In the genomic region with DNA sequence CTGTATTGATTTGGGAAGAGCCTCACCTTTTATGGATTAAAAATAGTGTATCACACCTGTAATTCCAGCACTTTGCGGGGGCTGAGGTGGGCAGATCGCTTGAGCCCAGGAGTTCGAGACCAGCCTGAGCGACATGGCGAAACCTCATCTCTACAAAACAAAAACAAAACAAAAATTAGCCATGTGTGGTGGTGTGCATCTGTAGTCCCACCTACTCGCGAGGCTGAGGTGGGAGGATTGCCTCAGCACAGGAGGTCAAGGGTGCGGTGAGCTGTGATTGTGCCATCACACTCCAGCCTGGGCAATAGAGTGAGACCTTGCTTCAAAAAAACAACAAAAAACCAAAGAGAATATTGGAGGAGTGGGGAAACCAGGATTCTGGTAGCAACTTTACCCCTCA, we compare ENCODE assay signal across 33 cellular contexts.
"Had no signal": no experiment of that assay in that cellular context is flagged by ENCODE, and none has a peak within 500 bp of the region (broad histone marks: within the 10 kb centered on the region; RNA-seq: fewer than 3 reads in every experiment).

No MANE protein-coding gene starts in this region.

- H3K9me3 ChIP-seq: adrenal gland, ascending aorta, body of pancreas, breast epithelium had no signal

- FAIRE-seq: astrocyte had no signal

- DNase-seq: activated effector memory CD4-positive, alpha-beta T cell treated with anti-CD3 and anti-CD28 coated beads, Interleukin-2, amount 50 U/mL, for 16 hours; activated effector memory CD4-positive, alpha-beta T cell treated with Interleukin-2 at 50 U/mL for 16 hours; activated gamma-delta T cell; activated gamma-delta T cell treated with Interleukin-2 at 50 U/mL for 16 hours; activated naive CD4-positive, alpha-beta T cell; activated naive CD4-positive, alpha-beta T cell treated with anti-CD3 and anti-CD28 coated beads for 36 hours; activated naive CD4-positive, alpha-beta T cell treated with anti-CD3 and anti-CD28 coated beads, Interleukin-2, amount 10 ng/mL, durations not matched to agents 7 days and 5 days; activated naive CD4-positive, alpha-beta T cell treated with anti-CD3 and anti-CD28 coated beads, Interleukin-2, amount 50 U/mL, for 16 hours; activated naive CD4-positive, alpha-beta T cell treated with Interleukin-2 at 50 U/mL for 16 hours; activated naive CD8-positive, alpha-beta T cell treated with anti-CD3 and anti-CD28 coated beads for 36 hours; activated naive CD8-positive, alpha-beta T cell treated with anti-CD3 and anti-CD28 coated beads, Interleukin-2, amount 10 ng/mL, durations not matched to agents 7 days and 5 days; activated naive CD8-positive, alpha-beta T cell treated with anti-CD3 and anti-CD28 coated beads, Interleukin-2, amount 50 U/mL, for 24 hours; activated T-cell treated with anti-CD3 and anti-CD28 coated beads, Interleukin-2, amount 50 U/mL, for 1 hour; activated T-cell treated with anti-CD3 and anti-CD28 coated beads, Interleukin-2, amount 50 U/mL, for 24 hours; activated T-cell treated with anti-CD3 and anti-CD28 coated beads, Interleukin-2, amount 50 U/mL, for 4 hours; activated T-cell treated with anti-CD3 and anti-CD28 coated beads, Interleukin-2, amount 50 U/mL, for 48 hours; activated T-cell treated with anti-CD3 and anti-CD28 coated beads, Interleukin-2, amount 50 U/mL, for 72 hours; adrenal gland; amniotic stem cell; amygdala; anterior cingulate cortex; aorta; body of pancreas; brain microvascular endothelial cell; caudate nucleus; central memory CD4-positive, alpha-beta T cell; cerebellar nuclear complex had no signal

- H3K4me1 ChIP-seq: breast epithelium had no signal

- ATAC-seq: activated naive CD4-positive, alpha-beta T cell treated with anti-CD3 and anti-CD28 coated beads, Interleukin-2, amount 50 U/mL, for 72 hours; activated naive CD8-positive, alpha-beta T cell treated with anti-CD3 and anti-CD28 coated beads, Interleukin-2, amount 50 U/mL, for 24 hours; activated T-cell treated with anti-CD3 and anti-CD28 coated beads, Interleukin-2, amount 50 U/mL, for 4 hours; activated T-cell treated with anti-CD3 and anti-CD28 coated beads, Interleukin-2, amount 50 U/mL, for 72 hours; activated T-helper 17 cell treated with anti-CD3 and anti-CD28 coated beads, Interleukin-2, amount 50 U/mL, for 72 hours; body of pancreas had no signal

- H3K27ac ChIP-seq: adrenal gland, ascending aorta, body of pancreas, brain microvascular endothelial cell, breast epithelium, cardiac muscle cell had no signal

- H3K4me3 ChIP-seq: adrenal gland, ascending aorta, body of pancreas, breast epithelium, cardiac muscle cell had no signal

- H3K36me3 ChIP-seq: adrenal gland, ascending aorta, brain microvascular endothelial cell, breast epithelium, cardiac muscle cell had no signal

- H3K27me3 ChIP-seq: adrenal gland, ascending aorta, body of pancreas, breast epithelium, cardiac muscle cell had no signal
